In genomic region chr10:87618470-87619423, GRCh38 we compare ENCODE assay signal across 12 cellular contexts. TPM values are rescaled to one million over a fixed set of nuclear protein-coding genes. Genes with fewer than 3 reads are reported as not detected.
A peak's percentile ranks its signal among the peaks of the same experiment; 100 is the strongest.
DNase-seq lines count a peak whose midpoint lies in the region; TF ChIP-seq lines count a peak whose summit lies in the region.
"Had no signal": no experiment of that assay in that cellular context is flagged by ENCODE, and none has a peak within 500 bp of the region (broad histone marks: within the 10 kb centered on the region; RNA-seq: fewer than 3 reads in every experiment).

No MANE protein-coding gene starts in this region.

- H3K27ac Mint-ChIP-seq in activated T-helper 2 cell treated with anti-CD3 and anti-CD28 coated beads, Interferon-gamma antibody, Interleukin-2, Interleukin-4, amounts not matched to agents 10 μg/mL and 5 μg/mL and 100 μg/mL, durations not matched to agents 14 hours and 24 hours and 36 hours = no peak overlapping the region
- H3K27ac Mint-ChIP-seq: activated naive CD8-positive, alpha-beta T cell treated with anti-CD3 and anti-CD28 coated beads for 36 hours had no signal

- intact Hi-C loops in thyroid gland (cut with DNase I) = no loop called here
- intact Hi-C loops in activated T-helper 2 cell treated with anti-CD3 and anti-CD28 coated beads, Interferon-gamma antibody, Interleukin-2, Interleukin-4, amounts not matched to agents 10 μg/mL and 5 μg/mL and 100 μg/mL, durations not matched to agents 14 hours and 24 hours and 36 hours (cut with micrococcal nuclease) = no loop called here

- no peaks in the 10 kb centered on the region for H3K4me1 Mint-ChIP-seq in activated T-helper 2 cell treated with anti-CD3 and anti-CD28 coated beads, Interferon-gamma antibody, Interleukin-2, Interleukin-4, amounts not matched to agents 10 μg/mL and 5 μg/mL and 100 μg/mL, durations not matched to agents 14 hours and 24 hours and 36 hours (ENCODE audit: low read depth)
- H3K4me1 Mint-ChIP-seq: activated naive CD8-positive, alpha-beta T cell treated with anti-CD3 and anti-CD28 coated beads for 36 hours had no signal

- no peaks in the 10 kb centered on the region for H3K36me3 Mint-ChIP-seq in activated T-helper 2 cell treated with anti-CD3 and anti-CD28 coated beads, Interferon-gamma antibody, Interleukin-2, Interleukin-4, amounts not matched to agents 10 μg/mL and 5 μg/mL and 100 μg/mL, durations not matched to agents 14 hours and 24 hours and 36 hours (ENCODE audit: low read depth)
- H3K36me3 Mint-ChIP-seq: activated naive CD8-positive, alpha-beta T cell treated with anti-CD3 and anti-CD28 coated beads for 36 hours had no signal

- H3K4me1 ChIP-seq in thyroid gland = peaks cover 17 to 27% of the 10 kb centered on the region in 2 donors

- no peak for TF ChIP-seq CTCF in thyroid gland (IDR thresholded peaks at IDR 0.05)

- TF ChIP-seq POLR2A in thyroid gland (IDR thresholded peaks at IDR 0.05) = peak in 1 of 2 donors; percentile 27

- no peaks in the 10 kb centered on the region for H3K27me3 ChIP-seq in thyroid gland

- no peak overlapping the region for H3K4me3 ChIP-seq in thyroid gland (replicated peaks in 1 of 3)

- 46 to 52% methylated on average over 11 of the region's 11 CpGs for WGBS in thyroid gland, 2 donors

- H3K4me3 Mint-ChIP-seq in activated T-helper 2 cell treated with anti-CD3 and anti-CD28 coated beads, Interferon-gamma antibody, Interleukin-2, Interleukin-4, amounts not matched to agents 10 μg/mL and 5 μg/mL and 100 μg/mL, durations not matched to agents 14 hours and 24 hours and 36 hours (ENCODE audit: low read depth) = no peak overlapping the region
- H3K4me3 Mint-ChIP-seq: activated naive CD8-positive, alpha-beta T cell treated with anti-CD3 and anti-CD28 coated beads for 36 hours had no signal

- no peaks in the 10 kb centered on the region for H3K36me3 ChIP-seq in thyroid gland

- H3K9me3 ChIP-seq in thyroid gland = no peaks in the 10 kb centered on the region
- H3K9me3 ChIP-seq: SK-N-SH had no signal

- DNase-seq in NCI-H2171 treated with DMSO at 0.1 percent for 48 hours (lab: John Stamatoyannopoulos, UW) (peak; percentile 18), NCI-H2171 (lab: John Stamatoyannopoulos, UW) (no peak), SHP77 (lab: John Stamatoyannopoulos, UW) (peak; percentile 64 to 81), kidney glomerular epithelial cell (lab: John Stamatoyannopoulos, UW) (peak; percentile 26), thyroid gland (peak; percentile 60 to 63), globus pallidus (ENCODE audit: low spot score) (no peak), Kasumi-1 (lab: John Stamatoyannopoulos, UW) (no peak)
- no peak for DNase-seq in activated T-helper 2 cell treated with anti-CD3 and anti-CD28 coated beads, Interferon-gamma antibody, Interleukin-2, Interleukin-4, amounts not matched to agents 10 μg/mL and 5 μg/mL and 100 μg/mL, durations not matched to agents 14 hours and 24 hours and 36 hours (ENCODE audit: low spot score)
- DNase-seq: activated naive CD8-positive, alpha-beta T cell treated with anti-CD3 and anti-CD28 coated beads for 36 hours; NCI-H82; SK-N-SH; stimulated activated CD4-positive, alpha-beta T cell treated with anti-CD3 and anti-CD28 coated beads, Interleukin-12 subunit alpha, Interleukin-12 subunit beta, amount 100 ng/mL, for 4 hours had no signal

- H3K27ac ChIP-seq in thyroid gland = peak overlapping the region; percentile 70 to 94 (median 82)

- H3K27me3 Mint-ChIP-seq in activated T-helper 2 cell treated with anti-CD3 and anti-CD28 coated beads, Interferon-gamma antibody, Interleukin-2, Interleukin-4, amounts not matched to agents 10 μg/mL and 5 μg/mL and 100 μg/mL, durations not matched to agents 14 hours and 24 hours and 36 hours (ENCODE audit: low read depth) = peaks cover 24% of the 10 kb centered on the region

- no peaks in the 10 kb centered on the region for H3K9me3 Mint-ChIP-seq in activated T-helper 2 cell treated with anti-CD3 and anti-CD28 coated beads, Interferon-gamma antibody, Interleukin-2, Interleukin-4, amounts not matched to agents 10 μg/mL and 5 μg/mL and 100 μg/mL, durations not matched to agents 14 hours and 24 hours and 36 hours
- H3K9me3 Mint-ChIP-seq: activated naive CD8-positive, alpha-beta T cell treated with anti-CD3 and anti-CD28 coated beads for 36 hours had no signal

RNA-seq across cellular contexts. Expression of gene PAPSS2, which starts 40.9 kb away (rescaled TPM):
- 10 to 100 TPM; 25.5 to 32.1 (median 28.8) TPM for total RNA-seq in thyroid gland
- total RNA-seq in activated T-helper 2 cell treated with anti-CD3 and anti-CD28 coated beads, Interferon-gamma antibody, Interleukin-2, Interleukin-4, amounts not matched to agents 10 μg/mL and 5 μg/mL and 100 μg/mL, durations not matched to agents 14 hours and 24 hours and 36 hours = 0.21 and 0.25 TPM in 2 replicates

Comparison
In these comparisons a context has a peak if more than half of its experiments do, and no peak if none do; other contexts are left out.
1. DNase-seq: peak in NCI-H2171 treated with DMSO at 0.1 percent for 48 hours (single experiment), SHP77 (2 of 2), kidney glomerular epithelial cell (single experiment) and thyroid gland (2 of 2); none in NCI-H2171 (single experiment), globus pallidus (single experiment), Kasumi-1 (0 of 2) and activated T-helper 2 cell treated with anti-CD3 and anti-CD28 coated beads, Interferon-gamma antibody, Interleukin-2, Interleukin-4, amounts not matched to agents 10 μg/mL and 5 μg/mL and 100 μg/mL, durations not matched to agents 14 hours and 24 hours and 36 hours (single experiment).
2. RNA of gene PAPSS2, which starts 40.9 kb away (total RNA-seq): 25.5 to 32.1 TPM in thyroid gland; 0.21 to 0.25 TPM in activated T-helper 2 cell treated with anti-CD3 and anti-CD28 coated beads, Interferon-gamma antibody, Interleukin-2, Interleukin-4, amounts not matched to agents 10 μg/mL and 5 μg/mL and 100 μg/mL, durations not matched to agents 14 hours and 24 hours and 36 hours; every median in the first group is over 10 times any median in the second.